10 cellular contexts compared by ENCODE assay signal in the genomic region with DNA sequence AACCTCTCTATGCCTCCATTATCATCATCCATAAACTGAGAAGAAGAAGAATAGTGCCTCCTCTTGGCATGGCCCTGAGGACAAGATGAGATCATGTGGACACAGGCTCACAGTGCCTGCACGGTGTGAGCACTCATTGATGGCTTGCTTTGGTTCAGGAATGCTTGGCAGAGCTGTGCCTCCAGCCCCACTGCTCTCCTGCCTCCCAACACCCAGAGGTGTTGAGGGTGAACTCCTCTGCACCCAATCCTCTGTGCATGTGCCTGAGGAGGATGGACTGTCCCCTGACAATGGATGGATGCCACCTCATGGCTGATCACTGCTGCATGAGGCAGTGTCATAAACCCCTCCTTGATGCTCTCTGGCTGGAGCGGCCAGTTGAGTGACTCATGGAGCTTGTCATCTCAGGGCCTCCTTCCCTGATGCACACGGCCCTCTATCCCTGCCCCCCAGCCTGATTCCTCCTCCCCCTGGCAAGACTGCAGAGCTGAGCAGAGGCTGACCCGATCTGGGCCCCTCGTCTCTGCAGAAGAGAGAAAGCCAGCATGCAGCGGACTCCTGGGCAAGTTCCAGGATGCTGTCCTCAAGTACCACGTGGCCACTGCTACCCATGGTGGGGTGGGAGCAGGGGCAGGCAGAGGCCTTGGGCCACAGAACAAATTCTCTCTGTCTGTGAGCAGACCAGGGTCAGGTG.
DNase-seq lines count a peak whose midpoint lies in the region; TF ChIP-seq lines count a peak whose summit lies in the region.
"Had no signal": no experiment of that assay in that cellular context is flagged by ENCODE, and none has a peak within 500 bp of the region (broad histone marks: within the 10 kb centered on the region; RNA-seq: fewer than 3 reads in every experiment).

No MANE protein-coding gene starts in this region.

- no peak overlapping the region for H3K27ac Mint-ChIP-seq in MCF 10A (ENCODE audit: low read depth, unreplicated experiment)
- no peak overlapping the region for H3K27ac Mint-ChIP-seq in Calu3 (ENCODE audit: unreplicated experiment)
- H3K27ac Mint-ChIP-seq: CD4-positive, alpha-beta memory T cell had no signal

- H3K4me1 ChIP-seq in breast epithelium (no peaks in the 10 kb centered on the region), PC-9 (replicated peaks; ENCODE audit: insufficient read depth) (peaks cover 57% of the 10 kb centered on the region)

- H3K9me3 Mint-ChIP-seq in MCF 10A (ENCODE audit: unreplicated experiment): no peaks in the 10 kb centered on the region
- no peaks in the 10 kb centered on the region for H3K9me3 Mint-ChIP-seq in Calu3 (ENCODE audit: low read depth, unreplicated experiment)
- H3K9me3 Mint-ChIP-seq: CD4-positive, alpha-beta memory T cell had no signal

- H3K27me3 Mint-ChIP-seq in MCF 10A (ENCODE audit: insufficient read depth, unreplicated experiment) (no peaks in the 10 kb centered on the region), Calu3 (ENCODE audit: unreplicated experiment) (peaks cover 27% of the 10 kb centered on the region)

- H3K4me2 ChIP-seq in PC-9: no peak overlapping the region

- no peaks in the 10 kb centered on the region for H3K9me3 ChIP-seq in breast epithelium
- H3K9me3 ChIP-seq in PC-9 (ENCODE audit: insufficient read depth, low read depth): no peaks in the 10 kb centered on the region

- no peak overlapping the region for H3K27ac ChIP-seq in breast epithelium
- H3K27ac ChIP-seq in PC-9: no peak overlapping the region

- H2AFZ ChIP-seq in PC-9: no peak overlapping the region

- no peak for TF ChIP-seq POLR2A in breast epithelium (IDR thresholded peaks at IDR 0.05)

- no peaks in the 10 kb centered on the region for H3K9me2 ChIP-seq in PC-9 (ENCODE audit: insufficient read depth)

- H3K27me3 ChIP-seq in breast epithelium: no peaks in the 10 kb centered on the region
- H3K27me3 ChIP-seq in PC-9 (ENCODE audit: insufficient read depth, low read depth): no peaks in the 10 kb centered on the region

- CTCF ChIA-PET in MCF 10A (lab: Yijun Ruan, JAX): interaction anchor here (1.3 kb wide), 1 partner anchor 327 kb away, joined by 3 read pairs; no protein-coding TSS in a partner anchor
- CTCF ChIA-PET in PC-9 (lab: Charles Lee): no interaction called here
- CTCF ChIA-PET in Calu3 (lab: Charles Lee): no interaction called here

- H3K4me3 ChIP-seq in breast epithelium (no peak overlapping the region), PC-9 (no peak overlapping the region)

- intact Hi-C loops in MCF 10A (cut with micrococcal nuclease): loop anchor here (10.0 kb wide), 1 partner anchor 246 kb away; no protein-coding TSS in a partner anchor
- intact Hi-C loops in breast epithelium (cut with DNase I; ENCODE audit: low total_unique reads): no loop called here
- intact Hi-C loops in PC-9 (cut with micrococcal nuclease; ENCODE audit: unreplicated experiment): no loop called here
- intact Hi-C loops in Calu3 (cut with micrococcal nuclease; ENCODE audit: unreplicated experiment): loop anchor here (10.0 kb wide), 1 partner anchor 246 kb away; no protein-coding TSS in a partner anchor

- peaks cover 32% of the 10 kb centered on the region for H3F3A ChIP-seq in PC-9 (ENCODE audit: insufficient read depth, low read depth)

- DNase-seq in MCF 10A (ENCODE audit: unreplicated experiment) (peak; percentile 39), breast epithelium (ENCODE audit: low spot score in 2 of 2) (no peak), RPMI7951 (ENCODE audit: low read depth) (peak; percentile 97), glomerular visceral epithelial cell (ENCODE audit: extremely low spot score) (peak; percentile 89), ureter (ENCODE audit: low spot score) (peak; percentile 53), PC-9 (no peak), Calu3 (no peak)
- no peak for DNase-seq in activated CD4-positive, alpha-beta T cell treated with anti-CD3 and anti-CD28 coated beads, Interleukin-2, amount 50 U/mL, for 4 hours
- DNase-seq: CD4-positive, alpha-beta memory T cell; T-helper 1 cell had no signal

- no peaks in the 10 kb centered on the region for H3K79me2 ChIP-seq in PC-9 (ENCODE audit: low read depth)

- TF ChIP-seq CTCF in MCF 10A (IDR thresholded peaks at IDR 0.05; ENCODE audit: unreplicated experiment): no peak
- no peak for TF ChIP-seq CTCF in breast epithelium (IDR thresholded peaks at IDR 0.05)
- no peak for TF ChIP-seq CTCF in PC-9 (conservative IDR thresholded peaks at IDR 0.05)
- no peak for TF ChIP-seq CTCF in Calu3 (IDR thresholded peaks at IDR 0.05; ENCODE audit: unreplicated experiment)

- BruUV-seq in MCF 10A (replicated peaks; lab: Mats Ljungman, UMichigan): no TSS peak
- BruUV-seq in PC-9 (replicated peaks; lab: Mats Ljungman, UMichigan): no TSS peak
- BruUV-seq in Calu3 (replicated peaks; lab: Mats Ljungman, UMichigan): no TSS peak

- H3K36me3 Mint-ChIP-seq in MCF 10A (ENCODE audit: insufficient read depth, unreplicated experiment) (no peaks in the 10 kb centered on the region), Calu3 (ENCODE audit: insufficient read depth, unreplicated experiment) (no peaks in the 10 kb centered on the region)
- H3K36me3 Mint-ChIP-seq: CD4-positive, alpha-beta memory T cell had no signal

- H3K36me3 ChIP-seq in breast epithelium (no peaks in the 10 kb centered on the region), PC-9 (ENCODE audit: low read depth) (no peaks in the 10 kb centered on the region)

- H3K4me1 Mint-ChIP-seq in MCF 10A (ENCODE audit: insufficient read depth, unreplicated experiment) (peaks cover 30% of the 10 kb centered on the region), Calu3 (ENCODE audit: low read depth, unreplicated experiment) (peaks cover 15% of the 10 kb centered on the region)
- H3K4me1 Mint-ChIP-seq: CD4-positive, alpha-beta memory T cell had no signal

- H3K4me3 Mint-ChIP-seq in MCF 10A (ENCODE audit: unreplicated experiment): no peak overlapping the region
- no peak overlapping the region for H3K4me3 Mint-ChIP-seq in Calu3 (ENCODE audit: low read depth, unreplicated experiment)
- H3K4me3 Mint-ChIP-seq: CD4-positive, alpha-beta memory T cell had no signal

- POLR2A ChIA-PET in MCF 10A (lab: Yijun Ruan, JAX): interaction anchor here (0.9 to 1.3 kb wide), 2 partner anchors 11 to 12 kb away, joined by 3 read pairs; no protein-coding TSS in a partner anchor
- POLR2A ChIA-PET in PC-9 (lab: Charles Lee; ENCODE audit: unreplicated experiment): no interaction called here

- no peaks in the 10 kb centered on the region for H4K20me1 ChIP-seq in PC-9 (ENCODE audit: insufficient read depth)

Comparison
In these comparisons a context has a peak if more than half of its experiments do, and no peak if none do; other contexts are left out.
1. DNase-seq: peak in MCF 10A (single experiment), RPMI7951 (single experiment), glomerular visceral epithelial cell (single experiment) and ureter (single experiment); none in breast epithelium (0 of 2), PC-9 (0 of 2), Calu3 (single experiment) and activated CD4-positive, alpha-beta T cell treated with anti-CD3 and anti-CD28 coated beads, Interleukin-2, amount 50 U/mL, for 4 hours (0 of 2).
2. intact Hi-C loops: an anchor here in MCF 10A (10.0 kb wide) and Calu3 (10.0 kb wide); none called in breast epithelium and PC-9.